16 cellular contexts compared by ENCODE assay signal in the genomic region with DNA sequence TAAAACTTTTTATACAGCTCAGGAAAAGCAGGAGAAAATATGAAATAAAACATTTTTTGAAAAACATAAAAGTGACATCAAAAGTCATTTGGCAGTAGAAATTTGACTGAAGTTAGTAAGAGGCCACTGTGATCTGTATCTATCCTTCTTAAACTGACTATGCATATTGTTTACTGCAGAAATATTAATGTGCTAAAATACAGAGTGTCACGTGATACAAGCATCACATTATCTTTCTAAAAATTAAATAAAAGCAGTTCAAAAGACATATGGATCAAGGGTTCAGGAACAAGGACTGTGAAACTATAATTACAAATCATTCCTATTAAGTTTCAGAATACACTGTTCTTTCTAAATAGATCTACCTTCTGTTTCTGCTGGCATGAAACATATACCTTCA. TPM values are rescaled to one million over a fixed set of nuclear protein-coding genes. Genes with fewer than 3 reads are reported as not detected.
DNase-seq lines count a peak whose midpoint lies in the region; ATAC-seq and TF ChIP-seq lines count a peak whose summit lies in the region.
"Had no signal": no experiment of that assay in that cellular context is flagged by ENCODE, and none has a peak within 500 bp of the region (broad histone marks: within the 10 kb centered on the region; RNA-seq: fewer than 3 reads in every experiment).

No MANE protein-coding gene starts in this region.

- no peak for TF ChIP-seq CTCF in dorsolateral prefrontal cortex (IDR thresholded peaks at IDR 0.05 in 54 of 56, conservative IDR thresholded peaks at IDR 0.05 in 2 of 56; ENCODE audit: low read depth in 1 of 56, partially characterized antibody in 56 of 56)

- H3K27me3 Mint-ChIP-seq in T-helper 17 cell (no peaks in the 10 kb centered on the region), memory B cell (no peaks in the 10 kb centered on the region)
- H3K27me3 Mint-ChIP-seq in activated T-helper 17 cell treated with anti-CD3 and anti-CD28 coated beads, Interleukin-2, amount 50 U/mL, for 72 hours: no peaks in the 10 kb centered on the region
- H3K27me3 Mint-ChIP-seq: CD4-positive, alpha-beta memory T cell had no signal

- H3K9me3 Mint-ChIP-seq in activated T-helper 17 cell treated with anti-CD3 and anti-CD28 coated beads, Interleukin-2, amount 50 U/mL, for 72 hours: no peaks in the 10 kb centered on the region
- H3K9me3 Mint-ChIP-seq in memory B cell: no peaks in the 10 kb centered on the region
- H3K9me3 Mint-ChIP-seq: CD4-positive, alpha-beta memory T cell; HFFc6 had no signal

- no peak overlapping the region for H3K4me3 ChIP-seq in dorsolateral prefrontal cortex
- H3K4me3 ChIP-seq: HAP-1 had no signal

- no peaks in the 10 kb centered on the region for H3K27me3 ChIP-seq in dorsolateral prefrontal cortex

- peaks cover 8% of the 10 kb centered on the region for H3K36me3 Mint-ChIP-seq in T-helper 17 cell (ENCODE audit: low read depth)
- H3K36me3 Mint-ChIP-seq in activated T-helper 17 cell treated with anti-CD3 and anti-CD28 coated beads, Interleukin-2, amount 50 U/mL, for 72 hours (ENCODE audit: low read depth): peaks cover 79% of the 10 kb centered on the region
- peaks cover 50% of the 10 kb centered on the region for H3K36me3 Mint-ChIP-seq in memory B cell

- intact Hi-C loops in dorsolateral prefrontal cortex (cut with DNase I): no loop called here

- no peak overlapping the region for H3K27ac ChIP-seq in dorsolateral prefrontal cortex

- H3K27ac Mint-ChIP-seq in T-helper 17 cell: peak overlapping the region; percentile 91
- H3K27ac Mint-ChIP-seq in activated T-helper 17 cell treated with anti-CD3 and anti-CD28 coated beads, Interleukin-2, amount 50 U/mL, for 72 hours: peak overlapping the region; percentile 8
- peak overlapping the region; percentile 4 for H3K27ac Mint-ChIP-seq in memory B cell
- H3K27ac Mint-ChIP-seq: HFFc6 had no signal

- ATAC-seq in T-helper 17 cell: no peak
- no peak for ATAC-seq in activated T-helper 17 cell treated with anti-CD3 and anti-CD28 coated beads, Interleukin-2, amount 50 U/mL, for 72 hours (replicated peaks)
- ATAC-seq in memory B cell (ENCODE audit: low read depth): no peak
- ATAC-seq in HG02678 (IDR thresholded peaks at IDR 0.05; ENCODE audit: unreplicated experiment): no peak

- H3K4me1 Mint-ChIP-seq in T-helper 17 cell (peaks cover 18% of the 10 kb centered on the region), memory B cell (peaks cover 11% of the 10 kb centered on the region)
- peaks cover 9% of the 10 kb centered on the region for H3K4me1 Mint-ChIP-seq in activated T-helper 17 cell treated with anti-CD3 and anti-CD28 coated beads, Interleukin-2, amount 50 U/mL, for 72 hours

- no peaks in the 10 kb centered on the region for H3K9me3 ChIP-seq in T-helper 17 cell (ENCODE audit: control insufficient read depth, low read length, poor library complexity, severe bottlenecking)
- H3K9me3 ChIP-seq: HAP-1 had no signal

- no peak overlapping the region for H3K4me3 Mint-ChIP-seq in T-helper 17 cell
- no peak overlapping the region for H3K4me3 Mint-ChIP-seq in activated T-helper 17 cell treated with anti-CD3 and anti-CD28 coated beads, Interleukin-2, amount 50 U/mL, for 72 hours
- H3K4me3 Mint-ChIP-seq in memory B cell: no peak overlapping the region
- H3K4me3 Mint-ChIP-seq: CD4-positive, alpha-beta memory T cell; HFFc6 had no signal

- DNase-seq in T-helper 17 cell: no peak
- no peak for DNase-seq in memory B cell (ENCODE audit: low spot score in 2 of 2)
- no peak for DNase-seq in dorsolateral prefrontal cortex
- no peak for DNase-seq in SW480 (ENCODE audit: low spot score)
- DNase-seq: C1 segment of cervical spinal cord; Calu3; CD4-positive, alpha-beta memory T cell; COR-L47; DMS53; DMS79 treated with DMSO at 0.1 percent for 48 hours; GF-D8; GOT3; HFFc6 had no signal

RNA-seq across cellular contexts. Expression of gene PARP12, which starts 33.7 kb away (rescaled TPM):
- total RNA-seq in T-helper 17 cell (100 to 1,000 TPM; 134 to 138 TPM), dorsolateral prefrontal cortex (10 to 100 TPM in 71 of 120 experiments, 1 to 10 TPM in 49; 4.2 to 27.1 (median 10.4) TPM)
- 10 to 100 TPM; 17.4 to 43.6 TPM for total RNA-seq in activated T-helper 17 cell treated with anti-CD3 and anti-CD28 coated beads, Interleukin-2, amount 50 U/mL, for 72 hours

Comparison
In these comparisons a context has a peak if more than half of its experiments do, and no peak if none do; other contexts are left out.
1. H3K27ac Mint-ChIP-seq: peak in every context shown above with its lines; median percentile 91 in T-helper 17 cell; 8 in activated T-helper 17 cell treated with anti-CD3 and anti-CD28 coated beads, Interleukin-2, amount 50 U/mL, for 72 hours; 4 in memory B cell.